In genomic region chr2:181667234-181667633, GRCh38 we compare ENCODE assay signal across 2 cellular contexts.
TF ChIP-seq lines count a peak whose summit lies in the region.

No MANE protein-coding gene starts in this region.

TF ChIP-seq in GM23338, 12 proteins besides CTCF, POLR2A, EP300 and RAD21 (continued from another document):
- TF ChIP-seq REST (IDR thresholded peaks at IDR 0.05; ENCODE audit: unreplicated experiment) (no peak), ZNF114 (CRISPR knock-in tag; IDR thresholded peaks at IDR 0.05) (no peak), ZNF462 (CRISPR knock-in tag; IDR thresholded peaks at IDR 0.05) (no peak), JUNB (IDR thresholded peaks at IDR 0.05; ENCODE audit: unreplicated experiment) (no peak), STAT1 (IDR thresholded peaks at IDR 0.05; ENCODE audit: unreplicated experiment) (no peak), NANOG (IDR thresholded peaks at IDR 0.05; ENCODE audit: borderline replicate concordance) (no peak; the same call in 1 of the 2 replicates), ETS1 (IDR thresholded peaks at IDR 0.05) (no peak)

TF ChIP-seq in WTC11, 78 proteins besides CTCF, POLR2A, EP300 and RAD21 (continued from another document):
- TF ChIP-seq FOXP4 (CRISPR knock-in tag; IDR thresholded peaks at IDR 0.05) (no peak), GTF2I (CRISPR knock-in tag; conservative IDR thresholded peaks at IDR 0.05) (no peak)
